1 cellular context compared by ENCODE assay signal in the genomic region with DNA sequence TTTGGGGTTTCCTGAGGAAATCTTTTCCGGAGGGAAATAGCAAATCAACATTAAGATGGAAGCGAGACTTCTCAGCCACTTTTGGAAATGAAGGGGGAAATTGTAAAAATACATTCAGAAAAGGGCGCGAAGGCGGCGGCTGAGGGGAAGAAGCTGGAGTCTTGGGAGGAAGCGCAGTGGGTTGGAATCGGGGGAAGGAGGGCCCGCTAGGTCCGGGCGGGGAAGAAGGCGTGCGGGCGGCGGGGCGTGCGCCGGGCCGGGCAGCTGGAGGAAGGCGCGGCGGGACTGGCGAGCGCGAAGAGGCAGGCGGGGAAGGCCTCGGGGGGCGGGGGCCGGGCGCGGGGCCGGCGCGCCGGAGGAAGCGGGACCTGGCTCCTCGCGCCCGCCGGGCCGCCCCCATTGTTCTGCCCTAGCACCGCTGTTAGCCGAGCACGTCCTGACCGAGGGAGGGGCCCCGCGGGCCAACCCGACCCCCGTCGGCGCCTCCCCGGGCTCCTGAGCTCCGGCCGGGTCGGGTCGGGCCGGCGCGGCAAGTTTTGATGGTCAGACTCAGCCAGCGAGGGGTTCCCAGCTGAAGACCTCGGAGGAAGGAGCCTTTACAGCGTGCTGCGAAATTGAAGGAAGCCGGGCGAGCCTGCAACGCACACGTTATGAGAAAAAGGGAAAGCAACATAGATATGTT.
A peak's percentile ranks its signal among the peaks of the same experiment; 100 is the strongest.
TF ChIP-seq lines count a peak whose summit lies in the region.

No MANE protein-coding gene starts in this region.

TF ChIP-seq in HepG2, 621 proteins besides CTCF, POLR2A, EP300 and RAD21 (continued from another document and continues in another):
- TF ChIP-seq, protein P1, sequence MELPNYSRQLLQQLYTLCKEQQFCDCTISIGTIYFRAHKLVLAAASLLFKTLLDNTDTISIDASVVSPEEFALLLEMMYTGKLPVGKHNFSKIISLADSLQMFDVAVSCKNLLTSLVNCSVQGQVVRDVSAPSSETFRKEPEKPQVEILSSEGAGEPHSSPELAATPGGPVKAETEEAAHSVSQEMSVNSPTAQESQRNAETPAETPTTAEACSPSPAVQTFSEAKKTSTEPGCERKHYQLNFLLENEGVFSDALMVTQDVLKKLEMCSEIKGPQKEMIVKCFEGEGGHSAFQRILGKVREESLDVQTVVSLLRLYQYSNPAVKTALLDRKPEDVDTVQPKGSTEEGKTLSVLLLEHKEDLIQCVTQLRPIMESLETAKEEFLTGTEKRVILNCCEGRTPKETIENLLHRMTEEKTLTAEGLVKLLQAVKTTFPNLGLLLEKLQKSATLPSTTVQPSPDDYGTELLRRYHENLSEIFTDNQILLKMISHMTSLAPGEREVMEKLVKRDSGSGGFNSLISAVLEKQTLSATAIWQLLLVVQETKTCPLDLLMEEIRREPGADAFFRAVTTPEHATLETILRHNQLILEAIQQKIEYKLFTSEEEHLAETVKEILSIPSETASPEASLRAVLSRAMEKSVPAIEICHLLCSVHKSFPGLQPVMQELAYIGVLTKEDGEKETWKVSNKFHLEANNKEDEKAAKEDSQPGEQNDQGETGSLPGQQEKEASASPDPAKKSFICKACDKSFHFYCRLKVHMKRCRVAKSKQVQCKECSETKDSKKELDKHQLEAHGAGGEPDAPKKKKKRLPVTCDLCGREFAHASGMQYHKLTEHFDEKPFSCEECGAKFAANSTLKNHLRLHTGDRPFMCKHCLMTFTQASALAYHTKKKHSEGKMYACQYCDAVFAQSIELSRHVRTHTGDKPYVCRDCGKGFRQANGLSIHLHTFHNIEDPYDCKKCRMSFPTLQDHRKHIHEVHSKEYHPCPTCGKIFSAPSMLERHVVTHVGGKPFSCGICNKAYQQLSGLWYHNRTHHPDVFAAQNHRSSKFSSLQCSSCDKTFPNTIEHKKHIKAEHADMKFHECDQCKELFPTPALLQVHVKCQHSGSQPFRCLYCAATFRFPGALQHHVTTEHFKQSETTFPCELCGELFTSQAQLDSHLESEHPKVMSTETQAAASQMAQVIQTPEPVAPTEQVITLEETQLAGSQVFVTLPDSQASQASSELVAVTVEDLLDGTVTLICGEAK (IDR thresholded peaks at IDR 0.05), result no peak
- TF ChIP-seq, protein P1 (CRISPR knock-in tag; IDR thresholded peaks at IDR 0.05), result 0 out of 2 replicates have a peak, but pooled peaks have one; percentile 54
- TF ChIP-seq ZNF121 (CRISPR knock-in tag; IDR thresholded peaks at IDR 0.05) (peak; percentile 80), ZNF652 (CRISPR knock-in tag; IDR thresholded peaks at IDR 0.05; ENCODE audit: borderline replicate concordance, low read depth) (no peak; the same call in 1 of the 2 replicates), ZNF101 (CRISPR knock-in tag; IDR thresholded peaks at IDR 0.05; ENCODE audit: borderline replicate concordance, low read depth) (no peak), ZNF331 (CRISPR knock-in tag; IDR thresholded peaks at IDR 0.05) (peak; percentile 69; the same call in 1 of the 2 replicates), RXRB (CRISPR knock-in tag; IDR thresholded peaks at IDR 0.05; ENCODE audit: borderline replicate concordance) (peak; percentile 32; the same call in 1 of the 2 replicates), KDM2A (CRISPR knock-in tag; IDR thresholded peaks at IDR 0.05; ENCODE audit: borderline replicate concordance, low read depth) (peak; percentile 46; the same call in 1 of the 2 replicates), ZNF264 (CRISPR knock-in tag; IDR thresholded peaks at IDR 0.05) (0 out of 2 replicates have a peak, but pooled peaks have one; percentile 32), BRCA1 (CRISPR knock-in tag; IDR thresholded peaks at IDR 0.05) (0 out of 2 replicates have a peak, but pooled peaks have one; percentile 5), ZNF329 (CRISPR knock-in tag; IDR thresholded peaks at IDR 0.05; ENCODE audit: low read depth) (no peak), POLR2AphosphoS5 (IDR thresholded peaks at IDR 0.05; ENCODE audit: low read depth, low read length) (0 out of 2 replicates have a peak, but pooled peaks have one; percentile 36), ZNF615 (CRISPR knock-in tag; IDR thresholded peaks at IDR 0.05; ENCODE audit: borderline replicate concordance) (no peak), MZF1 (CRISPR knock-in tag; IDR thresholded peaks at IDR 0.05; ENCODE audit: borderline replicate concordance) (no peak), HMG20B (CRISPR knock-in tag; conservative IDR thresholded peaks at IDR 0.05) (peak; percentile 53; the same call in 1 of the 2 replicates), TAF1 (CRISPR knock-in tag; IDR thresholded peaks at IDR 0.05) (peak; percentile 78), ZNF660 (CRISPR knock-in tag; IDR thresholded peaks at IDR 0.05; ENCODE audit: borderline replicate concordance, low read depth) (no peak), SRSF1 (optimal IDR thresholded peaks at IDR 0.05; ENCODE audit: low read depth, low read length) (peak; percentile 75), ZNF33B (CRISPR knock-in tag; IDR thresholded peaks at IDR 0.05) (peak; percentile 63; the same call in 1 of the 2 replicates), ZMAT3 (CRISPR knock-in tag; conservative IDR thresholded peaks at IDR 0.05) (peak; percentile 33; the same call in 1 of the 2 replicates), HMGA1 (CRISPR knock-in tag; conservative IDR thresholded peaks at IDR 0.05) (no peak), SIN3A (IDR thresholded peaks at IDR 0.05; ENCODE audit: borderline replicate concordance, low read depth, low read length) (peak; percentile 71; the same call in 1 of the 2 replicates), SAP130 (CRISPR knock-in tag; IDR thresholded peaks at IDR 0.05; ENCODE audit: low read depth) (peak; percentile 46), ZFX (CRISPR knock-in tag; IDR thresholded peaks at IDR 0.05; ENCODE audit: low read depth) (peak; percentile 79), ZNF678 (CRISPR knock-in tag; IDR thresholded peaks at IDR 0.05) (0 out of 2 replicates have a peak, but pooled peaks have one; percentile 14), AGO2 (optimal IDR thresholded peaks at IDR 0.05; ENCODE audit: low read depth, low read length) (peak; percentile 87)
- TF ChIP-seq, protein P2, sequence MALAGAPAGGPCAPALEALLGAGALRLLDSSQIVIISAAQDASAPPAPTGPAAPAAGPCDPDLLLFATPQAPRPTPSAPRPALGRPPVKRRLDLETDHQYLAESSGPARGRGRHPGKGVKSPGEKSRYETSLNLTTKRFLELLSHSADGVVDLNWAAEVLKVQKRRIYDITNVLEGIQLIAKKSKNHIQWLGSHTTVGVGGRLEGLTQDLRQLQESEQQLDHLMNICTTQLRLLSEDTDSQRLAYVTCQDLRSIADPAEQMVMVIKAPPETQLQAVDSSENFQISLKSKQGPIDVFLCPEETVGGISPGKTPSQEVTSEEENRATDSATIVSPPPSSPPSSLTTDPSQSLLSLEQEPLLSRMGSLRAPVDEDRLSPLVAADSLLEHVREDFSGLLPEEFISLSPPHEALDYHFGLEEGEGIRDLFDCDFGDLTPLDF (CRISPR knock-in tag; IDR thresholded peaks at IDR 0.05), result 0 out of 2 replicates have a peak, but pooled peaks have one; percentile 61
- TF ChIP-seq, protein P3, sequence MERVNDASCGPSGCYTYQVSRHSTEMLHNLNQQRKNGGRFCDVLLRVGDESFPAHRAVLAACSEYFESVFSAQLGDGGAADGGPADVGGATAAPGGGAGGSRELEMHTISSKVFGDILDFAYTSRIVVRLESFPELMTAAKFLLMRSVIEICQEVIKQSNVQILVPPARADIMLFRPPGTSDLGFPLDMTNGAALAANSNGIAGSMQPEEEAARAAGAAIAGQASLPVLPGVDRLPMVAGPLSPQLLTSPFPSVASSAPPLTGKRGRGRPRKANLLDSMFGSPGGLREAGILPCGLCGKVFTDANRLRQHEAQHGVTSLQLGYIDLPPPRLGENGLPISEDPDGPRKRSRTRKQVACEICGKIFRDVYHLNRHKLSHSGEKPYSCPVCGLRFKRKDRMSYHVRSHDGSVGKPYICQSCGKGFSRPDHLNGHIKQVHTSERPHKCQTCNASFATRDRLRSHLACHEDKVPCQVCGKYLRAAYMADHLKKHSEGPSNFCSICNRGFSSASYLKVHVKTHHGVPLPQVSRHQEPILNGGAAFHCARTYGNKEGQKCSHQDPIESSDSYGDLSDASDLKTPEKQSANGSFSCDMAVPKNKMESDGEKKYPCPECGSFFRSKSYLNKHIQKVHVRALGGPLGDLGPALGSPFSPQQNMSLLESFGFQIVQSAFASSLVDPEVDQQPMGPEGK (CRISPR knock-in tag; IDR thresholded peaks at IDR 0.05), result peak; percentile 99
- TF ChIP-seq, protein P4, sequence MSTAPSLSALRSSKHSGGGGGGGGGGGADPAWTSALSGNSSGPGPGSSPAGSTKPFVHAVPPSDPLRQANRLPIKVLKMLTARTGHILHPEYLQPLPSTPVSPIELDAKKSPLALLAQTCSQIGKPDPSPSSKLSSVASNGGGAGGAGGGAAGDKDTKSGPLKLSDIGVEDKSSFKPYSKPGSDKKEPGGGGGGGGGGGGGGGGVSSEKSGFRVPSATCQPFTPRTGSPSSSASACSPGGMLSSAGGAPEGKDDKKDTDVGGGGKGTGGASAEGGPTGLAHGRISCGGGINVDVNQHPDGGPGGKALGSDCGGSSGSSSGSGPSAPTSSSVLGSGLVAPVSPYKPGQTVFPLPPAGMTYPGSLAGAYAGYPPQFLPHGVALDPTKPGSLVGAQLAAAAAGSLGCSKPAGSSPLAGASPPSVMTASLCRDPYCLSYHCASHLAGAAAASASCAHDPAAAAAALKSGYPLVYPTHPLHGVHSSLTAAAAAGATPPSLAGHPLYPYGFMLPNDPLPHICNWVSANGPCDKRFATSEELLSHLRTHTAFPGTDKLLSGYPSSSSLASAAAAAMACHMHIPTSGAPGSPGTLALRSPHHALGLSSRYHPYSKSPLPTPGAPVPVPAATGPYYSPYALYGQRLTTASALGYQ (CRISPR knock-in tag; IDR thresholded peaks at IDR 0.05), result peak; percentile 80; the same call in 1 of the 2 replicates
- TF ChIP-seq, protein P5, sequence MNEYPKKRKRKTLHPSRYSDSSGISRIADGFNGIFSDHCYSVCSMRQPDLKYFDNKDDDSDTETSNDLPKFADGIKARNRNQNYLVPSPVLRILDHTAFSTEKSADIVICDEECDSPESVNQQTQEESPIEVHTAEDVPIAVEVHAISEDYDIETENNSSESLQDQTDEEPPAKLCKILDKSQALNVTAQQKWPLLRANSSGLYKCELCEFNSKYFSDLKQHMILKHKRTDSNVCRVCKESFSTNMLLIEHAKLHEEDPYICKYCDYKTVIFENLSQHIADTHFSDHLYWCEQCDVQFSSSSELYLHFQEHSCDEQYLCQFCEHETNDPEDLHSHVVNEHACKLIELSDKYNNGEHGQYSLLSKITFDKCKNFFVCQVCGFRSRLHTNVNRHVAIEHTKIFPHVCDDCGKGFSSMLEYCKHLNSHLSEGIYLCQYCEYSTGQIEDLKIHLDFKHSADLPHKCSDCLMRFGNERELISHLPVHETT (CRISPR knock-in tag; conservative IDR thresholded peaks at IDR 0.05), result 0 out of 2 replicates have a peak, but pooled peaks have one; percentile 80
- TF ChIP-seq, protein P6, sequence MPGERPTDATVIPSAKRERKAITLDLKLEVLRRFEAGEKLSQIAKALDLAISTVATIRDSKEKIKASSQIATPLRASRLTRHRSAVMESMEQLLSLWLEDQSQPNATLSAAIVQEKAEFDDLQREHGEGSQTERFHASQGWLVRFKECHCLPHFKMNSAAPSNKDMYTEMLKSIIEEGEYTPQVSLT (CRISPR knock-in tag; IDR thresholded peaks at IDR 0.05; ENCODE audit: borderline replicate concordance, low read depth), result peak; percentile 66; the same call in 1 of the 2 replicates
- TF ChIP-seq, protein P7, sequence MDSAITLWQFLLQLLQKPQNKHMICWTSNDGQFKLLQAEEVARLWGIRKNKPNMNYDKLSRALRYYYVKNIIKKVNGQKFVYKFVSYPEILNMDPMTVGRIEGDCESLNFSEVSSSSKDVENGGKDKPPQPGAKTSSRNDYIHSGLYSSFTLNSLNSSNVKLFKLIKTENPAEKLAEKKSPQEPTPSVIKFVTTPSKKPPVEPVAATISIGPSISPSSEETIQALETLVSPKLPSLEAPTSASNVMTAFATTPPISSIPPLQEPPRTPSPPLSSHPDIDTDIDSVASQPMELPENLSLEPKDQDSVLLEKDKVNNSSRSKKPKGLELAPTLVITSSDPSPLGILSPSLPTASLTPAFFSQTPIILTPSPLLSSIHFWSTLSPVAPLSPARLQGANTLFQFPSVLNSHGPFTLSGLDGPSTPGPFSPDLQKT (CRISPR knock-in tag; IDR thresholded peaks at IDR 0.05; ENCODE audit: borderline replicate concordance), result 0 out of 2 replicates have a peak, but pooled peaks have one; percentile 65
- TF ChIP-seq, protein P8, sequence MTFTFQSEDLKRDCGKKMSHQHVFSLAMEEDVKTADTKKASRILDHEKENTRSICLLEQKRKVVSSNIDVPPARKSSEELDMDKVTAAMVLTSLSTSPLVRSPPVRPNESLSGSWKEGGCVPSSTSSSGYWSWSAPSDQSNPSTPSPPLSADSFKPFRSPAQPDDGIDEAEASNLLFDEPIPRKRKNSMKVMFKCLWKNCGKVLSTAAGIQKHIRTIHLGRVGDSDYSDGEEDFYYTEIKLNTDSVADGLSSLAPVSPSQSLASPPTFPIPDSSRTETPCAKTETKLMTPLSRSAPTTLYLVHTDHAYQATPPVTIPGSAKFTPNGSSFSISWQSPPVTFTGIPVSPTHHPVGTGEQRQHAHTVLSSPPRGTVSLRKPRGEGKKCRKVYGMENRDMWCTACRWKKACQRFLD (CRISPR knock-in tag; IDR thresholded peaks at IDR 0.05; ENCODE audit: borderline replicate concordance), result 0 out of 2 replicates have a peak, but pooled peaks have one; percentile 24
- TF ChIP-seq, protein P9, sequence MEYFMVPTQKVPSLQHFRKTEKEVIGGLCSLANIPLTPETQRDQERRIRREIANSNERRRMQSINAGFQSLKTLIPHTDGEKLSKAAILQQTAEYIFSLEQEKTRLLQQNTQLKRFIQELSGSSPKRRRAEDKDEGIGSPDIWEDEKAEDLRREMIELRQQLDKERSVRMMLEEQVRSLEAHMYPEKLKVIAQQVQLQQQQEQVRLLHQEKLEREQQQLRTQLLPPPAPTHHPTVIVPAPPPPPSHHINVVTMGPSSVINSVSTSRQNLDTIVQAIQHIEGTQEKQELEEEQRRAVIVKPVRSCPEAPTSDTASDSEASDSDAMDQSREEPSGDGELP (IDR thresholded peaks at IDR 0.05; ENCODE audit: borderline replicate concordance, low read depth), result no peak
